In genomic region chr10:103191198-103191597, GRCh38 we compare ENCODE assay signal across 11 cellular contexts. TPM values are rescaled to one million over a fixed set of nuclear protein-coding genes. Genes with fewer than 3 reads are reported as not detected.
A peak's percentile ranks its signal among the peaks of the same experiment; 100 is the strongest.
DNase-seq lines count a peak whose midpoint lies in the region; ATAC-seq and TF ChIP-seq lines count a peak whose summit lies in the region.
"Not testable (repeated sequence)": the region's sequence is repeated elsewhere in the genome, so short reads cannot be mapped to it uniquely, and the experiment has no call there.
"Had no signal": no experiment of that assay in that cellular context is flagged by ENCODE, and none has a peak within 500 bp of the region (broad histone marks: within the 10 kb centered on the region; RNA-seq: fewer than 3 reads in every experiment).

No MANE protein-coding gene starts in this region.

- H2AFZ ChIP-seq in SU-DHL-6 (ENCODE audit: low read depth, low read length, severe bottlenecking); neural cell (ENCODE audit: low read depth, low read length): not testable (repeated sequence)

- CTCF ChIA-PET in BJ (lab: Yijun Ruan, JAX): interaction anchor here (2.5 kb wide), 1 partner anchor 48 kb away, joined by 8 read pairs; no protein-coding TSS in a partner anchor

- H3K36me3 ChIP-seq in BJ (ENCODE audit: control insufficient read depth, insufficient read depth, low read length); SU-DHL-6 (ENCODE audit: low read length); iPS-18a (ENCODE audit: control insufficient read depth, low read depth, low read length); neural cell (ENCODE audit: insufficient read depth, low read length): not testable (repeated sequence)
- peaks cover 13% of the 10 kb centered on the region for H3K36me3 ChIP-seq in endodermal cell (ENCODE audit: control insufficient read depth, insufficient read depth, low read length)

- TF ChIP-seq CTCF in BJ (IDR thresholded peaks at IDR 0.05; ENCODE audit: insufficient read depth, low read depth, low read length); HFF-Myc (IDR thresholded peaks at IDR 0.05; ENCODE audit: low read depth, low read length, missing control alignments); SU-DHL-6 (IDR thresholded peaks at IDR 0.05; ENCODE audit: insufficient read depth, low read length, poor library complexity, severe bottlenecking); endodermal cell (conservative IDR thresholded peaks at IDR 0.05); neural cell (IDR thresholded peaks at IDR 0.05; ENCODE audit: poor library complexity, severe bottlenecking): not testable (repeated sequence)

- not testable (repeated sequence) for H3K9me3 Mint-ChIP-seq in activated naive CD4-positive, alpha-beta T cell treated with anti-CD3 and anti-CD28 coated beads, Interleukin-2, amount 50 U/mL, for 24 hours; endodermal cell; stimulated activated effector memory CD8-positive, alpha-beta T cell treated with anti-CD3 and anti-CD28 coated beads, Interleukin-12 subunit alpha, Interleukin-12 subunit beta, amount 100 ng/mL, for 72 hours

- H3K36me3 Mint-ChIP-seq in activated naive CD4-positive, alpha-beta T cell treated with anti-CD3 and anti-CD28 coated beads, Interleukin-2, amount 50 U/mL, for 24 hours: not testable (repeated sequence)
- H3K36me3 Mint-ChIP-seq in endodermal cell (ENCODE audit: low read depth): peaks cover 16% of the 10 kb centered on the region
- peaks cover 55% of the 10 kb centered on the region for H3K36me3 Mint-ChIP-seq in stimulated activated effector memory CD8-positive, alpha-beta T cell treated with anti-CD3 and anti-CD28 coated beads, Interleukin-12 subunit alpha, Interleukin-12 subunit beta, amount 100 ng/mL, for 72 hours

- not testable (repeated sequence) for ATAC-seq in stimulated activated effector memory CD8-positive, alpha-beta T cell treated with anti-CD3 and anti-CD28 coated beads, Interleukin-12 subunit alpha, Interleukin-12 subunit beta, amount 100 ng/mL, for 72 hours

- H3K4me3 Mint-ChIP-seq in activated naive CD4-positive, alpha-beta T cell treated with anti-CD3 and anti-CD28 coated beads, Interleukin-2, amount 50 U/mL, for 24 hours: peak overlapping the region; percentile 98
- H3K4me3 Mint-ChIP-seq in endodermal cell: peak overlapping the region; percentile 98
- H3K4me3 Mint-ChIP-seq in stimulated activated effector memory CD8-positive, alpha-beta T cell treated with anti-CD3 and anti-CD28 coated beads, Interleukin-12 subunit alpha, Interleukin-12 subunit beta, amount 100 ng/mL, for 72 hours: peak overlapping the region; percentile 99

- peak overlapping the region; percentile 48; the same call in 1 of the 2 replicates for H3K27ac ChIP-seq in SU-DHL-6 (ENCODE audit: low read depth, low read length)
- not testable (repeated sequence) for H3K27ac ChIP-seq in endodermal cell (ENCODE audit: low read depth, low read length); iPS-18a (ENCODE audit: low read length)
- H3K27ac ChIP-seq in neural cell (ENCODE audit: low read length): peak overlapping the region; percentile 96

- H3K4me3 ChIP-seq in BJ (ENCODE audit: low read depth, low read length) (peak overlapping the region; percentile 89), HFF-Myc (replicated peaks; ENCODE audit: low read depth, low read length) (peak overlapping the region; percentile 86), SU-DHL-6 (ENCODE audit: insufficient read depth, low read length, poor library complexity, severe bottlenecking) (peak overlapping the region; percentile 68), endodermal cell (ENCODE audit: low read length) (peak overlapping the region; percentile 91), iPS-18a (ENCODE audit: low read length) (peak overlapping the region; percentile 94), neural cell (ENCODE audit: low read length) (peak overlapping the region; percentile 98)

- 90 to 95% methylated on average over 4 to 7 of the region's 7 CpGs for WGBS in endodermal cell (ENCODE audit: insufficient coverage in 1 of 2, insufficient read length in 1 of 2), 2 experiments

- H3K9ac ChIP-seq in SU-DHL-6 (ENCODE audit: low read length) (peak overlapping the region; percentile 98), endodermal cell (ENCODE audit: extremely low read depth, low read length, poor library complexity, severe bottlenecking) (peak overlapping the region; percentile 91), iPS-18a (ENCODE audit: low read length) (peak overlapping the region; percentile 59), neural cell (ENCODE audit: low read length) (peak overlapping the region; percentile 99)

- not testable (repeated sequence) for H3K4me1 ChIP-seq in endodermal cell (ENCODE audit: control insufficient read depth, insufficient read depth, low read length)
- H3K4me1 ChIP-seq in iPS-18a (ENCODE audit: control insufficient read depth, low read depth, low read length): peaks cover 15% of the 10 kb centered on the region

- H3K4me2 ChIP-seq in SU-DHL-6 (ENCODE audit: low read depth, low read length, poor library complexity, severe bottlenecking) (peak overlapping the region; percentile 75), neural cell (ENCODE audit: low read length) (peak overlapping the region; percentile 99)

- not testable (repeated sequence) for TF ChIP-seq EP300 in neural cell (conservative IDR thresholded peaks at IDR 0.05; ENCODE audit: poor library complexity, severe bottlenecking)

- not testable (repeated sequence) for H3K27me3 Mint-ChIP-seq in activated naive CD4-positive, alpha-beta T cell treated with anti-CD3 and anti-CD28 coated beads, Interleukin-2, amount 50 U/mL, for 24 hours; endodermal cell (ENCODE audit: insufficient read depth)

- peak overlapping the region; percentile 14 for H3K27ac Mint-ChIP-seq in activated naive CD4-positive, alpha-beta T cell treated with anti-CD3 and anti-CD28 coated beads, Interleukin-2, amount 50 U/mL, for 24 hours
- H3K27ac Mint-ChIP-seq in endodermal cell: not testable (repeated sequence)
- H3K27ac Mint-ChIP-seq in stimulated activated effector memory CD8-positive, alpha-beta T cell treated with anti-CD3 and anti-CD28 coated beads, Interleukin-12 subunit alpha, Interleukin-12 subunit beta, amount 100 ng/mL, for 72 hours: peak overlapping the region; percentile 99

- not testable (repeated sequence) for H3K27me3 ChIP-seq in BJ (ENCODE audit: control insufficient read depth, insufficient read depth, low read length); SU-DHL-6 (ENCODE audit: low read length); endodermal cell (ENCODE audit: control insufficient read depth, insufficient read depth, low read length, poor library complexity, severe bottlenecking); neural cell (ENCODE audit: insufficient read depth, low read depth, low read length)
- H3K27me3 ChIP-seq in iPS-18a (ENCODE audit: control insufficient read depth, insufficient read depth, low read length): peaks cover 12% of the 10 kb centered on the region

- peaks cover 47% of the 10 kb centered on the region for H3K4me1 Mint-ChIP-seq in activated naive CD4-positive, alpha-beta T cell treated with anti-CD3 and anti-CD28 coated beads, Interleukin-2, amount 50 U/mL, for 24 hours
- peaks cover 32% of the 10 kb centered on the region for H3K4me1 Mint-ChIP-seq in endodermal cell
- H3K4me1 Mint-ChIP-seq in stimulated activated effector memory CD8-positive, alpha-beta T cell treated with anti-CD3 and anti-CD28 coated beads, Interleukin-12 subunit alpha, Interleukin-12 subunit beta, amount 100 ng/mL, for 72 hours: peaks cover 37% of the 10 kb centered on the region

- not testable (repeated sequence) for H3F3A ChIP-seq in SU-DHL-6 (ENCODE audit: insufficient read depth); neural cell (ENCODE audit: insufficient read depth, low read length, poor library complexity, severe bottlenecking)

- POLR2A ChIA-PET in BJ (lab: Charles Lee): not testable (repeated sequence)

- H3K9me2 ChIP-seq in SU-DHL-6 (replicated peaks; ENCODE audit: insufficient read depth, low read length); neural cell (ENCODE audit: insufficient read depth, low read length): not testable (repeated sequence)

- H4K20me1 ChIP-seq in SU-DHL-6 (ENCODE audit: low read depth, low read length); neural cell (ENCODE audit: insufficient read depth): not testable (repeated sequence)

- H3K79me2 ChIP-seq in SU-DHL-6 (ENCODE audit: insufficient read depth, low read length) (peaks cover 66% of the 10 kb centered on the region), neural cell (replicated peaks; ENCODE audit: insufficient read depth, low read length) (peaks cover 57% of the 10 kb centered on the region)

- TF ChIP-seq RAD21 in neural cell (conservative IDR thresholded peaks at IDR 0.05): not testable (repeated sequence)

- not testable (repeated sequence) for H3K9me3 ChIP-seq in SU-DHL-6 (ENCODE audit: insufficient read depth, low read length); endodermal cell (ENCODE audit: control insufficient read depth, low read length); iPS-18a (ENCODE audit: control insufficient read depth, low read depth, low read length); neural cell (ENCODE audit: low read length)

- not testable (repeated sequence) for DNase-seq in BJ (ENCODE audit: low read depth); HFF-Myc (ENCODE audit: extremely low read depth, low read depth); endodermal cell; stimulated activated effector memory CD8-positive, alpha-beta T cell treated with anti-CD3 and anti-CD28 coated beads, Interleukin-12 subunit alpha, Interleukin-12 subunit beta, amount 100 ng/mL, for 72 hours (ENCODE audit: low spot score in 2 of 2)

RNA-seq across cellular contexts. Expression of gene NT5C2, which starts 1.9 kb away (rescaled TPM):
- polyA plus RNA-seq in BJ (2011; rRNA removed) (49.3 and 85.0 TPM in 2 replicates), neural cell (187 and 190 TPM in 2 replicates)
- polyA minus RNA-seq in BJ (2011; rRNA and poly(A)+ RNA removed): 28.9 and 29.1 TPM in 2 replicates
- total RNA-seq in endodermal cell: 100 to 1,000 TPM; 122 to 148 TPM
- 61.6 TPM for polyA plus RNA-seq in endodermal cell (2013, experiment 1 of 2)
- polyA plus RNA-seq in endodermal cell (2013, experiment 2 of 2): 58.6 TPM
- polyA minus RNA-seq in neural cell: 192 and 204 TPM in 2 replicates

RNA-seq across cellular contexts. Expression of gene RPEL1, which starts 54.5 kb away (rescaled TPM):
- polyA plus RNA-seq in BJ (2011; rRNA removed): 0.04 TPM in 1 of 2 replicates, not detected in the other
- polyA minus RNA-seq in BJ (2011; rRNA and poly(A)+ RNA removed): 0.10 TPM in 1 of 2 replicates, not detected in the other
- not detected for total RNA-seq in endodermal cell
- not detected for polyA plus RNA-seq in endodermal cell (2013, experiment 1 of 2)
- polyA plus RNA-seq in endodermal cell (2013, experiment 2 of 2): not detected
- polyA plus RNA-seq in neural cell: not detected in 2 replicates
- not detected in 2 replicates for polyA minus RNA-seq in neural cell
- total RNA-seq: mononuclear cell; T-helper 1 cell treated with Interleukin-12 subunit alpha and Interleukin-12 subunit beta and Interleukin-4 antibody, amounts not matched to agents 30 ng/mL and 1 ng/mL, for 36 hours; tibial nerve had no signal
